Comparison of ENCODE assay signal across 23 cellular contexts in the genomic region with DNA sequence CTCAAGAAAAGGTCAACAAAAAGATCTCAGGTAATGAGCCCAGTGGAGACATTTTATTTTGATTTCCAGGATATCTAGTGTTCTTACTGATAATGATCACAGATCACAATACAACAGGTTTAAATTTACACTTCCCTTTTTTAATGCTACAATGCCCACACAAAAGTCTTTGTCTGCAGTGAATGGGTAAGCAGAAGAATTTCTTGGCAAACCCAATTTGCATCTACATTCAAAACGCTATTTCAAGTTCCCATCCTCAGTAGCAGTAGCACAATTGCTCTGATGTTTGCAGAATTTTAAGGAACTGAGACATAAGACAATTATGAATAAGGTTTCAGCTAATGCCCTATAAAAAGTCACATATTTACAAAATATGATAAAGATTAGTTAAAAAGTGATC.
"Had no signal": no experiment of that assay in that cellular context is flagged by ENCODE, and none has a peak within 500 bp of the region (broad histone marks: within the 10 kb centered on the region; RNA-seq: fewer than 3 reads in every experiment).

No MANE protein-coding gene starts in this region.

- ATAC-seq: activated naive CD4-positive, alpha-beta T cell treated with anti-CD3 and anti-CD28 coated beads, Interleukin-2, amount 50 U/mL, for 72 hours; activated T-helper 17 cell treated with anti-CD3 and anti-CD28 coated beads, Interleukin-2, amount 50 U/mL, for 72 hours; foreskin keratinocyte; left lung; natural killer cell had no signal

- H3K27me3 ChIP-seq: ascending aorta, brain microvascular endothelial cell, foreskin keratinocyte, left lung, sigmoid colon had no signal

- DNase-seq: activated CD4-positive, alpha-beta T cell treated with anti-CD3 and anti-CD28 coated beads for 1 hour; activated CD4-positive, alpha-beta T cell treated with anti-CD3 and anti-CD28 coated beads, Interleukin-2, amount 50 U/mL, for 1 hour; activated T-cell treated with anti-CD3 and anti-CD28 coated beads, Interleukin-2, amount 50 U/mL, for 1 hour; brain microvascular endothelial cell; caudate nucleus; effector CD8-positive, alpha-beta T cell; erythroblast; foreskin keratinocyte; kidney glomerular epithelial cell; left lung; natural killer cell; retina; sigmoid colon; stimulated activated CD4-positive, alpha-beta T cell treated with anti-CD3 and anti-CD28 coated beads, Interleukin-2, amount 100 ng/mL, for 48 hours; stimulated activated CD8-positive, alpha-beta memory T cell treated with anti-CD3 and anti-CD28 coated beads, Interleukin-4, amount 100 ng/mL, for 48 hours; stimulated activated naive CD4-positive, alpha-beta T cell treated with Interleukin-2 at 50 U/mL for 16 hours; WERI-Rb-1 had no signal

- H3K9me3 ChIP-seq: ascending aorta, left lung, sigmoid colon, thoracic aorta had no signal

- FAIRE-seq: TTC549 had no signal

- H3K36me3 ChIP-seq: ascending aorta, brain microvascular endothelial cell, left lung, sigmoid colon, thoracic aorta, WERI-Rb-1 had no signal

- H3K27ac ChIP-seq: ascending aorta, brain microvascular endothelial cell, foreskin keratinocyte, left lung, sigmoid colon, thoracic aorta, WERI-Rb-1 had no signal

- H3K4me3 ChIP-seq: ascending aorta, left lung, lung, sigmoid colon, thoracic aorta had no signal

- H3K4me1 ChIP-seq: ascending aorta, foreskin keratinocyte, left lung, sigmoid colon had no signal
